Comparison of ENCODE assay signal across 29 cellular contexts in the genomic region with DNA sequence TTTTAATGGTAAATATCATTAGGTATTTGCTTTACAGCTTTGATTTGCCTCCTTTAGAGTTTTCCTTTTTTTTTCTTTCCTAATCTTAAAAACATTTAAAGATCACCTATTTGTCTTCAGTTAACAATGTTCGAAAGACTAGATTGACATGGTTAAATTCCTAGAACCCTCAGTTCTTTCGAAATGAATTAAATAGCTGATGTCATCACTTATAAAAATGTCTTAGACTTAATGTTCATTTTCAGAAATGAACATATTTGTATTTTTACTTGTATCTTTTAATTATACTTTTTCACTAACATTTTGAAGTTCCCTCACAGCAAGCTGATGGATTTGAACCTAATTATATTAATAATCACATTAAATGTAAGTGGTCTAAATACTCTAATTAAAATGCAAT.
"Had no signal": no experiment of that assay in that cellular context is flagged by ENCODE, and none has a peak within 500 bp of the region (broad histone marks: within the 10 kb centered on the region; RNA-seq: fewer than 3 reads in every experiment).

No MANE protein-coding gene starts in this region.

- H3K36me3 Mint-ChIP-seq: immature natural killer cell; naive thymus-derived CD8-positive, alpha-beta T cell; stimulated activated effector memory CD8-positive, alpha-beta T cell treated with anti-CD3 and anti-CD28 coated beads, Interleukin-12 subunit alpha, Interleukin-12 subunit beta, amount 100 ng/mL, for 72 hours had no signal

- H3K4me3 Mint-ChIP-seq: immature natural killer cell; naive thymus-derived CD8-positive, alpha-beta T cell; nephron; neural crest cell; stimulated activated effector memory CD8-positive, alpha-beta T cell treated with anti-CD3 and anti-CD28 coated beads, Interleukin-12 subunit alpha, Interleukin-12 subunit beta, amount 100 ng/mL, for 72 hours; stimulated activated naive CD8-positive, alpha-beta T cell treated with anti-CD3 and anti-CD28 coated beads, Interleukin-15, amount 100 ng/mL, for 72 hours had no signal

- H3K9me3 Mint-ChIP-seq: immature natural killer cell; stimulated activated naive CD8-positive, alpha-beta T cell treated with anti-CD3 and anti-CD28 coated beads, Interleukin-15, amount 100 ng/mL, for 72 hours had no signal

- H3K4me1 ChIP-seq: left lung, lower lobe of right lung, pancreas, prostate gland, sigmoid colon, spleen, thyroid gland, transverse colon, upper lobe of left lung had no signal

- H3K4me1 Mint-ChIP-seq: immature natural killer cell; naive thymus-derived CD8-positive, alpha-beta T cell; nephron; neural crest cell; stimulated activated effector memory CD8-positive, alpha-beta T cell treated with anti-CD3 and anti-CD28 coated beads, Interleukin-12 subunit alpha, Interleukin-12 subunit beta, amount 100 ng/mL, for 72 hours; stimulated activated naive CD8-positive, alpha-beta T cell treated with anti-CD3 and anti-CD28 coated beads, Interleukin-15, amount 100 ng/mL, for 72 hours had no signal

- H3K4me3 ChIP-seq: left lung, lower lobe of right lung, pancreas, prostate gland, sigmoid colon, spleen, thyroid gland, transverse colon, upper lobe of left lung had no signal

- H3K9me3 ChIP-seq: left lung, lower lobe of right lung, pancreas, prostate gland, sigmoid colon, spleen, thyroid gland, transverse colon, upper lobe of left lung had no signal

- FAIRE-seq: islet of Langerhans, kidney, pancreas, small intestine had no signal

- ATAC-seq: left colon; left lung; lower lobe of right lung; naive thymus-derived CD8-positive, alpha-beta T cell; pancreas; right cardiac atrium; stimulated activated effector memory CD8-positive, alpha-beta T cell treated with anti-CD3 and anti-CD28 coated beads, Interleukin-12 subunit alpha, Interleukin-12 subunit beta, amount 100 ng/mL, for 72 hours; stimulated activated naive CD8-positive, alpha-beta T cell treated with anti-CD3 and anti-CD28 coated beads, Interleukin-15, amount 100 ng/mL, for 72 hours had no signal

- H3K27ac Mint-ChIP-seq: immature natural killer cell; naive thymus-derived CD8-positive, alpha-beta T cell; nephron; stimulated activated effector memory CD8-positive, alpha-beta T cell treated with anti-CD3 and anti-CD28 coated beads, Interleukin-12 subunit alpha, Interleukin-12 subunit beta, amount 100 ng/mL, for 72 hours; stimulated activated naive CD8-positive, alpha-beta T cell treated with anti-CD3 and anti-CD28 coated beads, Interleukin-15, amount 100 ng/mL, for 72 hours had no signal

- H3K27ac ChIP-seq: left lung, lower lobe of right lung, pancreas, prostate gland, sigmoid colon, spleen, thyroid gland, transverse colon, upper lobe of left lung had no signal

- DNase-seq: hypothalamus; immature natural killer cell; kidney; left colon; left lung; lower lobe of right lung; mammary epithelial cell; mesenchymal stem cell; naive thymus-derived CD8-positive, alpha-beta T cell; nucleus accumbens; pancreas; posterior cingulate gyrus; retina; right cardiac atrium; sigmoid colon; small intestine; spleen; stimulated activated CD4-positive, alpha-beta T cell treated with anti-CD3 and anti-CD28 coated beads, Interleukin-4, amount 100 ng/mL, for 24 hours; stimulated activated naive CD4-positive, alpha-beta T cell treated with Interleukin-2 at 50 U/mL for 16 hours; stimulated activated naive CD8-positive, alpha-beta T cell treated with anti-CD3 and anti-CD28 coated beads, Interleukin-15, amount 100 ng/mL, for 72 hours; substantia nigra; thyroid gland; transverse colon; upper lobe of left lung had no signal

- H3K27me3 ChIP-seq: sigmoid colon, spleen, thyroid gland, transverse colon, upper lobe of left lung had no signal

- H3K36me3 ChIP-seq: left lung, lower lobe of right lung, pancreas, prostate gland, sigmoid colon, spleen, thyroid gland, transverse colon, upper lobe of left lung had no signal
